In the genomic region with DNA sequence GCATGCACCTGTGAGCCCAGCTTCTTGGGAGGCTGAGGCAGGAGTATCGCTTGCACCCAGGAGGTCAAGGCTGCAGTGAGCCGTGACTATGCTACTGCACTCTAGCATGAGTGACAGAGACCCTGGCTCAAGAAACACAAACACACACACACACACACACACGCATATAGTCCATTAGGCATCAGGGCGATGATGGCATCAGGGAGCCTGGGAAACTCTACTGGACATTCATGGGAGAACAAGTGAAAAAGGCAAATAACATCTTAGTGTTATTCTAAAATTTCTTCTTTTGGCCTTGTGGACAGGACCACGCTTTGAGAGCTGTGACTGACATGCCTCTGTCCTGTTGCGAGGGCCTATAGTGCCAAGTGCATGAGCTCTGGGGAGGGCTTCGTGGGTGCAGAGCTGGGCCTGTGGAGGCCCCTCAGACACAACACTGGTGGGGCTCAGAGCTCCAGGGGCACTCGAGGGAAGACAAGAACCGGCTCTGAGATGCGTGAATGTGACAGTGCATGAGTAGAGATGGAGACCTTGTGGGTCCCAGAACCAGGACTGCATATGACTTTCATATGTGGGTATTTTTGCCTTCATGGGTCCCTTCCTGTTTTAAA, we compare ENCODE assay signal across 1 cellular context.
TF ChIP-seq lines count a peak whose summit lies in the region.

No MANE protein-coding gene starts in this region.

TF ChIP-seq in WTC11, 78 proteins besides CTCF, POLR2A, EP300 and RAD21 (continued from another document):
- TF ChIP-seq, protein P1, sequence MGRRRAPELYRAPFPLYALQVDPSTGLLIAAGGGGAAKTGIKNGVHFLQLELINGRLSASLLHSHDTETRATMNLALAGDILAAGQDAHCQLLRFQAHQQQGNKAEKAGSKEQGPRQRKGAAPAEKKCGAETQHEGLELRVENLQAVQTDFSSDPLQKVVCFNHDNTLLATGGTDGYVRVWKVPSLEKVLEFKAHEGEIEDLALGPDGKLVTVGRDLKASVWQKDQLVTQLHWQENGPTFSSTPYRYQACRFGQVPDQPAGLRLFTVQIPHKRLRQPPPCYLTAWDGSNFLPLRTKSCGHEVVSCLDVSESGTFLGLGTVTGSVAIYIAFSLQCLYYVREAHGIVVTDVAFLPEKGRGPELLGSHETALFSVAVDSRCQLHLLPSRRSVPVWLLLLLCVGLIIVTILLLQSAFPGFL (CRISPR knock-in tag; IDR thresholded peaks at IDR 0.05; ENCODE audit: borderline replicate concordance) = no peak
- TF ChIP-seq IRF2 (CRISPR knock-in tag; IDR thresholded peaks at IDR 0.05; ENCODE audit: borderline replicate concordance, low read depth) (no peak), ZNF671 (CRISPR knock-in tag; IDR thresholded peaks at IDR 0.05) (no peak), FOXP1 (CRISPR knock-in tag; IDR thresholded peaks at IDR 0.05; ENCODE audit: borderline replicate concordance) (no peak), PRRX2 (CRISPR knock-in tag; IDR thresholded peaks at IDR 0.05) (no peak), CBFB (CRISPR knock-in tag; IDR thresholded peaks at IDR 0.05; ENCODE audit: low read depth) (no peak), ATF1 (CRISPR knock-in tag; IDR thresholded peaks at IDR 0.05) (no peak), OVOL2 (CRISPR knock-in tag; IDR thresholded peaks at IDR 0.05; ENCODE audit: borderline replicate concordance) (no peak), ZBTB21 (CRISPR knock-in tag; IDR thresholded peaks at IDR 0.05; ENCODE audit: borderline replicate concordance) (no peak), TEAD4 (CRISPR knock-in tag; IDR thresholded peaks at IDR 0.05) (no peak)
- TF ChIP-seq, protein P2, sequence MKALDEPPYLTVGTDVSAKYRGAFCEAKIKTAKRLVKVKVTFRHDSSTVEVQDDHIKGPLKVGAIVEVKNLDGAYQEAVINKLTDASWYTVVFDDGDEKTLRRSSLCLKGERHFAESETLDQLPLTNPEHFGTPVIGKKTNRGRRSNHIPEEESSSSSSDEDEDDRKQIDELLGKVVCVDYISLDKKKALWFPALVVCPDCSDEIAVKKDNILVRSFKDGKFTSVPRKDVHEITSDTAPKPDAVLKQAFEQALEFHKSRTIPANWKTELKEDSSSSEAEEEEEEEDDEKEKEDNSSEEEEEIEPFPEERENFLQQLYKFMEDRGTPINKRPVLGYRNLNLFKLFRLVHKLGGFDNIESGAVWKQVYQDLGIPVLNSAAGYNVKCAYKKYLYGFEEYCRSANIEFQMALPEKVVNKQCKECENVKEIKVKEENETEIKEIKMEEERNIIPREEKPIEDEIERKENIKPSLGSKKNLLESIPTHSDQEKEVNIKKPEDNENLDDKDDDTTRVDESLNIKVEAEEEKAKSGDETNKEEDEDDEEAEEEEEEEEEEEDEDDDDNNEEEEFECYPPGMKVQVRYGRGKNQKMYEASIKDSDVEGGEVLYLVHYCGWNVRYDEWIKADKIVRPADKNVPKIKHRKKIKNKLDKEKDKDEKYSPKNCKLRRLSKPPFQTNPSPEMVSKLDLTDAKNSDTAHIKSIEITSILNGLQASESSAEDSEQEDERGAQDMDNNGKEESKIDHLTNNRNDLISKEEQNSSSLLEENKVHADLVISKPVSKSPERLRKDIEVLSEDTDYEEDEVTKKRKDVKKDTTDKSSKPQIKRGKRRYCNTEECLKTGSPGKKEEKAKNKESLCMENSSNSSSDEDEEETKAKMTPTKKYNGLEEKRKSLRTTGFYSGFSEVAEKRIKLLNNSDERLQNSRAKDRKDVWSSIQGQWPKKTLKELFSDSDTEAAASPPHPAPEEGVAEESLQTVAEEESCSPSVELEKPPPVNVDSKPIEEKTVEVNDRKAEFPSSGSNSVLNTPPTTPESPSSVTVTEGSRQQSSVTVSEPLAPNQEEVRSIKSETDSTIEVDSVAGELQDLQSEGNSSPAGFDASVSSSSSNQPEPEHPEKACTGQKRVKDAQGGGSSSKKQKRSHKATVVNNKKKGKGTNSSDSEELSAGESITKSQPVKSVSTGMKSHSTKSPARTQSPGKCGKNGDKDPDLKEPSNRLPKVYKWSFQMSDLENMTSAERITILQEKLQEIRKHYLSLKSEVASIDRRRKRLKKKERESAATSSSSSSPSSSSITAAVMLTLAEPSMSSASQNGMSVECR (CRISPR knock-in tag; IDR thresholded peaks at IDR 0.05; ENCODE audit: borderline replicate concordance) = no peak
- TF ChIP-seq, protein P3, sequence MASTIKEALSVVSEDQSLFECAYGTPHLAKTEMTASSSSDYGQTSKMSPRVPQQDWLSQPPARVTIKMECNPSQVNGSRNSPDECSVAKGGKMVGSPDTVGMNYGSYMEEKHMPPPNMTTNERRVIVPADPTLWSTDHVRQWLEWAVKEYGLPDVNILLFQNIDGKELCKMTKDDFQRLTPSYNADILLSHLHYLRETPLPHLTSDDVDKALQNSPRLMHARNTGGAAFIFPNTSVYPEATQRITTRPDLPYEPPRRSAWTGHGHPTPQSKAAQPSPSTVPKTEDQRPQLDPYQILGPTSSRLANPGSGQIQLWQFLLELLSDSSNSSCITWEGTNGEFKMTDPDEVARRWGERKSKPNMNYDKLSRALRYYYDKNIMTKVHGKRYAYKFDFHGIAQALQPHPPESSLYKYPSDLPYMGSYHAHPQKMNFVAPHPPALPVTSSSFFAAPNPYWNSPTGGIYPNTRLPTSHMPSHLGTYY (CRISPR knock-in tag; IDR thresholded peaks at IDR 0.05) = no peak
- TF ChIP-seq, protein P4, sequence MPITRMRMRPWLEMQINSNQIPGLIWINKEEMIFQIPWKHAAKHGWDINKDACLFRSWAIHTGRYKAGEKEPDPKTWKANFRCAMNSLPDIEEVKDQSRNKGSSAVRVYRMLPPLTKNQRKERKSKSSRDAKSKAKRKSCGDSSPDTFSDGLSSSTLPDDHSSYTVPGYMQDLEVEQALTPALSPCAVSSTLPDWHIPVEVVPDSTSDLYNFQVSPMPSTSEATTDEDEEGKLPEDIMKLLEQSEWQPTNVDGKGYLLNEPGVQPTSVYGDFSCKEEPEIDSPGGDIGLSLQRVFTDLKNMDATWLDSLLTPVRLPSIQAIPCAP (CRISPR knock-in tag; IDR thresholded peaks at IDR 0.05) = no peak
